Comparison of ENCODE assay signal across 10 cellular contexts in genomic region chr14:100677925-100678765, GRCh38. TPM values are rescaled to one million over a fixed set of nuclear protein-coding genes. Genes with fewer than 3 reads are reported as not detected.
DNase-seq lines count a peak whose midpoint lies in the region; ATAC-seq, FAIRE-seq and TF ChIP-seq lines count a peak whose summit lies in the region.
"Had no signal": no experiment of that assay in that cellular context is flagged by ENCODE, and none has a peak within 500 bp of the region (broad histone marks: within the 10 kb centered on the region; RNA-seq: fewer than 3 reads in every experiment).

No MANE protein-coding gene starts in this region.

- CTCF ChIA-PET in H1 (lab: Charles Lee; ENCODE audit: partially characterized antibody), result interaction anchor here (0.9 to 8.3 kb wide), 3 partner anchors 14 to 293 kb away, joined by 3 to 60 read pairs (median 8); no protein-coding TSS in a partner anchor

- H2BK12ac ChIP-seq in H1 (ENCODE audit: low read depth, low read length), result no peak overlapping the region

- no peaks in the 10 kb centered on the region for H3K23me2 ChIP-seq in H1 (ENCODE audit: low read depth, low read length)

- TF ChIP-seq CTCF in H1 (IDR thresholded peaks at IDR 0.05; ENCODE audit: control extremely low read depth in 1 of 3, insufficient read depth in 1 of 3, low read depth in 1 of 3, low read length in 3 of 3) (no peak), mesothelial cell of epicardium (IDR thresholded peaks at IDR 0.05; ENCODE audit: unreplicated experiment) (no peak)

- no peak overlapping the region for H2BK120ac ChIP-seq in H1 (replicated peaks; ENCODE audit: low read depth, low read length)

- no peak overlapping the region for H3K56ac ChIP-seq in H1 (replicated peaks; ENCODE audit: insufficient read length, low read depth, low read length)

- POLR2A ChIA-PET in H1 (lab: Charles Lee; ENCODE audit: partially characterized antibody), result no interaction called here

- H3K4me3 Mint-ChIP-seq in mesothelial cell of epicardium, result no peak overlapping the region

- no peak overlapping the region for H3K14ac ChIP-seq in H1 (ENCODE audit: insufficient read length)

- no peak for FAIRE-seq in H1 (lab: Jason Lieb, UNC)

- H4K20me1 ChIP-seq in H1 (replicated peaks in 1 of 2; ENCODE audit: control insufficient read depth in 1 of 2, insufficient read depth in 2 of 2, low read length in 2 of 2), result no peaks in the 10 kb centered on the region

- no peak overlapping the region for H3K4ac ChIP-seq in H1 (replicated peaks; ENCODE audit: insufficient read length, low read depth, low read length)

- 86% methylated on average over 22 of the region's 25 CpGs; no CpG with 5 or more reads in 1 of the 2 experiments for WGBS in H1 (ENCODE audit: extremely low coverage in 1 of 2, insufficient coverage in 1 of 2, insufficient read length in 1 of 2, insufficient replicate concordance in 2 of 2, low coverage in 1 of 2, low lambda C conversion rate in 2 of 2, missing lambda C conversion rate in 1 of 2), 2 experiments

- H3K36me3 Mint-ChIP-seq in mesothelial cell of epicardium, result no peaks in the 10 kb centered on the region

- H3K23ac ChIP-seq in H1 (ENCODE audit: insufficient read length), result no peak overlapping the region

- 0 out of 2 replicates have a peak overlapping the region, but pooled peaks have one; percentile 44 for H2BK5ac ChIP-seq in H1 (ENCODE audit: low read depth, low read length)

- H3K27me3 ChIP-seq in H1 (replicated peaks in 1 of 4; ENCODE audit: control insufficient read depth in 3 of 4, extremely low read depth in 1 of 4, insufficient read depth in 3 of 4, low read length in 3 of 4), result peaks cover 0 to 5% (median 4%) of the 10 kb centered on the region in 4 experiments; a peak in 5 of 7 replicates

- ATAC-seq in HG03442 (IDR thresholded peaks at IDR 0.05; ENCODE audit: unreplicated experiment) (no peak), GM19328 (IDR thresholded peaks at IDR 0.05; ENCODE audit: unreplicated experiment) (no peak), GM19455 (IDR thresholded peaks at IDR 0.05; ENCODE audit: unreplicated experiment) (no peak)

- no peak overlapping the region for H3K9ac ChIP-seq in H1 (replicated peaks in 1 of 4; ENCODE audit: extremely low read depth in 1 of 4, low read depth in 3 of 4, low read length in 3 of 4)

- peaks cover 73% of the 10 kb centered on the region for H3K4me1 Mint-ChIP-seq in mesothelial cell of epicardium

- H4K91ac ChIP-seq in H1 (replicated peaks; ENCODE audit: insufficient read length, low read length), result peak overlapping the region; percentile 25

- H3K27me3 Mint-ChIP-seq in mesothelial cell of epicardium (ENCODE audit: low read depth), result peaks cover 10% of the 10 kb centered on the region

- H4K8ac ChIP-seq in H1 (ENCODE audit: extremely low read depth, insufficient read depth, low read length), result 0 out of 2 replicates have a peak overlapping the region, but pooled peaks have one; percentile 26

- H3K79me1 ChIP-seq in H1 (ENCODE audit: low read depth, low read length), result no peaks in the 10 kb centered on the region

- H3K36me3 ChIP-seq in H1 (ENCODE audit: control insufficient read depth in 2 of 4, insufficient read depth in 4 of 4, low read length in 3 of 4), result no peaks in the 10 kb centered on the region

- H3K9me3 Mint-ChIP-seq in mesothelial cell of epicardium, result no peaks in the 10 kb centered on the region

- peak overlapping the region; percentile 92 for H3K27ac Mint-ChIP-seq in mesothelial cell of epicardium

- no peak overlapping the region for H2BK20ac ChIP-seq in H1 (ENCODE audit: low read length)

- no peak overlapping the region for H3K27ac ChIP-seq in H1 (ENCODE audit: low read depth, low read length)

- H3K4me2 ChIP-seq in H1 (ENCODE audit: insufficient read depth in 1 of 2, low read depth in 2 of 2, low read length in 2 of 2), result no peak overlapping the region

- TF ChIP-seq EP300 in H1 (IDR thresholded peaks at IDR 0.05; ENCODE audit: borderline replicate concordance in 1 of 2, low read depth in 2 of 2, low read length in 2 of 2), result no peak

- peak; percentile 55 for DNase-seq in AG20443 (ENCODE audit: low spot score)
- peak; percentile 15 for DNase-seq in NCI-H1105 (lab: John Stamatoyannopoulos, UW)
- no peak for DNase-seq in H1 (ENCODE audit: low read depth in 1 of 2, low spot score in 2 of 2)
- peak; percentile 56 to 82 for DNase-seq in mesothelial cell of epicardium (ENCODE audit: low spot score in 2 of 2, unreplicated experiment in 2 of 2)
- no peak for DNase-seq in G401 (ENCODE audit: low spot score)
- DNase-seq: DND-41, NCI-H1417 treated with DMSO at 0.1 percent for 48 hours had no signal

- no peaks in the 10 kb centered on the region for H3K9me3 ChIP-seq in H1 (ENCODE audit: insufficient read depth in 2 of 2, low read depth in 1 of 2, low read length in 1 of 2)

- H4K5ac ChIP-seq in H1 (ENCODE audit: insufficient read length, low read depth, low read length), result no peak overlapping the region

- no peak for TF ChIP-seq POLR2A in H1 (IDR thresholded peaks at IDR 0.05; ENCODE audit: control extremely low read depth in 1 of 2, low read depth in 2 of 2, low read length in 2 of 2)

- peak overlapping the region; percentile 46; the same call in 1 of the 2 replicates for H2BK15ac ChIP-seq in H1 (ENCODE audit: low read length)

- H2AFZ ChIP-seq in H1 (ENCODE audit: low read length), result no peak overlapping the region

- no peak overlapping the region for H3K18ac ChIP-seq in H1 (ENCODE audit: extremely low read depth, low read length)

- no peak overlapping the region for H2AK5ac ChIP-seq in H1 (ENCODE audit: low read depth, low read length)

- peaks cover 0 to 14% (median 7%) of the 10 kb centered on the region in 4 experiments; a peak in 6 of 7 replicates for H3K4me1 ChIP-seq in H1 (replicated peaks in 1 of 4; ENCODE audit: control insufficient read depth in 3 of 4, insufficient read depth in 4 of 4, low read length in 3 of 4)

- H3K4me3 ChIP-seq in H1 (ENCODE audit: extremely low read depth in 1 of 4, insufficient read depth in 2 of 4, low read depth in 3 of 4, low read length in 4 of 4), result no peak overlapping the region

- H3K79me2 ChIP-seq in H1 (ENCODE audit: control insufficient read depth in 1 of 2, insufficient read depth in 2 of 2, low read length in 2 of 2), result no peaks in the 10 kb centered on the region

- in situ Hi-C loops in G401 (cut with HindIII; ENCODE audit: low sequenced_read_pairs), result no loop called here

- no peak for TF ChIP-seq RAD21 in H1 (IDR thresholded peaks at IDR 0.05 in 1 of 2, conservative IDR thresholded peaks at IDR 0.05 in 1 of 2; ENCODE audit: low read depth in 2 of 2, low read length in 2 of 2)

TF ChIP-seq in H1, 55 proteins besides CTCF, POLR2A, EP300 and RAD21:
- TF ChIP-seq JUND (IDR thresholded peaks at IDR 0.05; ENCODE audit: low read length) (no peak), RNF2 (IDR thresholded peaks at IDR 0.05; ENCODE audit: borderline replicate concordance, low read depth, low read length, missing control alignments, poor library complexity, severe bottlenecking) (no peak), CREB1 (IDR thresholded peaks at IDR 0.05) (no peak), EGR1 (IDR thresholded peaks at IDR 0.05; ENCODE audit: borderline replicate concordance, low read depth, low read length) (no peak), MAFK (IDR thresholded peaks at IDR 0.05; ENCODE audit: low read depth, low read length) (no peak), USF2 (IDR thresholded peaks at IDR 0.05; ENCODE audit: low read length) (no peak), KDM4A (IDR thresholded peaks at IDR 0.05; ENCODE audit: low read depth, low read length, severe bottlenecking) (no peak), JUN (IDR thresholded peaks at IDR 0.05; ENCODE audit: low read depth, low read length) (no peak), BRCA1 (IDR thresholded peaks at IDR 0.05; ENCODE audit: low read depth, low read length) (no peak), TCF12 (IDR thresholded peaks at IDR 0.05; ENCODE audit: low read depth, low read length) (no peak), SP4 (IDR thresholded peaks at IDR 0.05; ENCODE audit: low read length) (no peak), CBX5 (IDR thresholded peaks at IDR 0.05; ENCODE audit: low read depth, low read length) (no peak), TAF1 (IDR thresholded peaks at IDR 0.05; ENCODE audit: low read depth, low read length) (no peak), YY1 (IDR thresholded peaks at IDR 0.05; ENCODE audit: low read depth, low read length) (no peak), FOSL1 (IDR thresholded peaks at IDR 0.05; ENCODE audit: insufficient read depth, low read depth, low read length) (no peak), CBX8 (IDR thresholded peaks at IDR 0.05; ENCODE audit: borderline replicate concordance, low read depth, low read length) (no peak), SP2 (IDR thresholded peaks at IDR 0.05; ENCODE audit: low read length) (no peak), TAF7 (optimal IDR thresholded peaks at IDR 0.05; ENCODE audit: borderline replicate concordance, low read depth, low read length) (no peak), SIRT6 (IDR thresholded peaks at IDR 0.05; ENCODE audit: low read length) (no peak)
- TF ChIP-seq, protein P1, sequence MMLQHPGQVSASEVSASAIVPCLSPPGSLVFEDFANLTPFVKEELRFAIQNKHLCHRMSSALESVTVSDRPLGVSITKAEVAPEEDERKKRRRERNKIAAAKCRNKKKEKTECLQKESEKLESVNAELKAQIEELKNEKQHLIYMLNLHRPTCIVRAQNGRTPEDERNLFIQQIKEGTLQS (IDR thresholded peaks at IDR 0.05; ENCODE audit: insufficient read depth, low read depth, low read length), result no peak

RNA-seq across cellular contexts. Expression of gene DLK1, which starts 48.5 kb away (rescaled TPM):
- total RNA-seq in H1 (2021; fragmentation: NEBNext Ultra II Directional; extraction: Animal tissue kit (Norgen Biotek cat#: 25700)), result 0.42 and 1.3 TPM in 2 replicates
- polyA plus RNA-seq in H1 (2011; rRNA removed), result 2.4 and 7.1 TPM in 2 replicates
- polyA plus RNA-seq in H1 (2011; cell fraction: cytosol; rRNA removed), result 2.2 TPM
- 5.4 TPM for polyA plus RNA-seq in H1 (2011; cell fraction: nucleus; rRNA removed)
- polyA plus RNA-seq in H1 (2012, experiment 1 of 2), result 2.2 to 3.6 TPM (median 3.3 TPM) in 4 replicates
- polyA plus RNA-seq in H1 (2012, experiment 2 of 2), result 3.7 TPM
- 0.93 TPM for polyA plus RNA-seq in H1 (2013, experiment 1 of 2)
- 0.98 TPM for polyA plus RNA-seq in H1 (2013, experiment 2 of 2)
- polyA minus RNA-seq in H1 (2011; rRNA and poly(A)+ RNA removed), result 0.51 and 1.1 TPM in 2 replicates
- 2.1 TPM for polyA minus RNA-seq in H1 (2011; cell fraction: cytosol; rRNA and poly(A)+ RNA removed)
- 0.80 TPM for polyA minus RNA-seq in H1 (2011; cell fraction: nucleus; rRNA and poly(A)+ RNA removed)
- total RNA-seq in mesothelial cell of epicardium, result 958 to 1,165 TPM (median 1,080 TPM) in 3 replicates
- 4.4 and 6.1 TPM in 2 replicates for total RNA-seq in G401 (2014; rRNA removed; shearing (Covaris generic))

Comparison
In these comparisons a context has a peak if more than half of its experiments do, and no peak if none do; other contexts are left out.
1. DNase-seq: peak in AG20443 (single experiment), NCI-H1105 (single experiment) and mesothelial cell of epicardium (2 of 2); none in H1 (0 of 2) and G401 (single experiment).
2. RNA of gene DLK1, which starts 48.5 kb away (total RNA-seq): 958 to 1,165 TPM in mesothelial cell of epicardium; 4.4 to 6.1 TPM in G401 and 0.42 to 1.3 TPM in H1; every median in the first group is over 100 times any median in the second.